12 cellular contexts compared by ENCODE assay signal in genomic region chr6:75609639-75610590, GRCh38. TPM values are rescaled to one million over a fixed set of nuclear protein-coding genes. Genes with fewer than 3 reads are reported as not detected.
A peak's percentile ranks its signal among the peaks of the same experiment; 100 is the strongest.
DNase-seq lines count a peak whose midpoint lies in the region; ATAC-seq and TF ChIP-seq lines count a peak whose summit lies in the region.
"Had no signal": no experiment of that assay in that cellular context is flagged by ENCODE, and none has a peak within 500 bp of the region (broad histone marks: within the 10 kb centered on the region; RNA-seq: fewer than 3 reads in every experiment).

No MANE protein-coding gene starts in this region.

- H3K9me3 ChIP-seq in neutrophil (no peaks in the 10 kb centered on the region), upper lobe of left lung (no peaks in the 10 kb centered on the region), testis (no peaks in the 10 kb centered on the region)
- H3K9me3 ChIP-seq: mucosa of descending colon had no signal

- peaks cover 91% of the 10 kb centered on the region for H3K4me1 Mint-ChIP-seq in dendritic cell treated with granulocyte-macrophage colony-stimulating factor and Interleukin-4, amounts not matched to agents 40 ng/mL and 50 ng/mL, for 4 days (ENCODE audit: low read depth)

- peak overlapping the region; percentile 78 for H3K27ac Mint-ChIP-seq in dendritic cell treated with granulocyte-macrophage colony-stimulating factor and Interleukin-4, amounts not matched to agents 40 ng/mL and 50 ng/mL, for 4 days

- no peak for TF ChIP-seq EP300 in upper lobe of left lung (IDR thresholded peaks at IDR 0.05)

- no peak overlapping the region for H3K4me3 Mint-ChIP-seq in dendritic cell treated with granulocyte-macrophage colony-stimulating factor and Interleukin-4, amounts not matched to agents 40 ng/mL and 50 ng/mL, for 4 days
- H3K4me3 Mint-ChIP-seq: stimulated activated naive CD8-positive, alpha-beta T cell treated with anti-CD3 and anti-CD28 coated beads, Interleukin-15, amount 100 ng/mL, for 72 hours had no signal

- 88 to 91% methylated on average over 6 of the region's 6 CpGs for WGBS in upper lobe of left lung, 2 donors
- 83 to 85% methylated on average over 6 of the region's 6 CpGs for WGBS in testis, 2 donors

- DNase-seq in Daoy (ENCODE audit: low read depth), result peak; percentile 12
- peak; percentile 44 for DNase-seq in NCI-H226
- no peak for DNase-seq in upper lobe of left lung
- no peak for DNase-seq in testis
- DNase-seq in activated CD8-positive, alpha-beta memory T cell treated with anti-CD3 and anti-CD28 coated beads, Interleukin-2, amount 50 U/mL, for 4 hours, result no peak
- DNase-seq: mucosa of descending colon; NCI-H2171 treated with DMSO at 0.1 percent for 48 hours; SHP77 treated with DMSO at 0.1 percent for 48 hours; stimulated activated naive CD8-positive, alpha-beta T cell treated with anti-CD3 and anti-CD28 coated beads, Interleukin-15, amount 100 ng/mL, for 72 hours had no signal

- intact Hi-C loops in dendritic cell treated with granulocyte-macrophage colony-stimulating factor and Interleukin-4, amounts not matched to agents 40 ng/mL and 50 ng/mL, for 4 days (cut with micrococcal nuclease), result loop anchor here (10.0 kb wide), 1 partner anchor 365 kb away; the partner anchor contains the start of gene COX7A2
- intact Hi-C loops in testis (cut with DNase I; ENCODE audit: low total_unique reads), result no loop called here

- TF ChIP-seq CTCF in neutrophil (IDR thresholded peaks at IDR 0.05) (no peak), upper lobe of left lung (IDR thresholded peaks at IDR 0.05) (no peak), testis (IDR thresholded peaks at IDR 0.05) (no peak)

- H3K4me3 ChIP-seq in neutrophil (ENCODE audit: low read depth in 1 of 2, low read length in 1 of 2) (peak overlapping the region in 1 of 2 experiments; percentile 27), upper lobe of left lung (no peak overlapping the region), testis (no peak overlapping the region)
- H3K4me3 ChIP-seq: mucosa of descending colon had no signal

- H3K4me1 ChIP-seq in neutrophil (ENCODE audit: control insufficient read depth in 1 of 2, insufficient read depth in 1 of 2, low read depth in 1 of 2, low read length in 1 of 2) (peaks cover 95 to 99% of the 10 kb centered on the region in 2 experiments), upper lobe of left lung (peaks cover 54 to 85% (median 70%) of the 10 kb centered on the region in 4 donors), testis (peaks cover 37% of the 10 kb centered on the region)

- H3K36me3 ChIP-seq in neutrophil, result no peaks in the 10 kb centered on the region
- H3K36me3 ChIP-seq in upper lobe of left lung, result no peaks in the 10 kb centered on the region
- H3K36me3 ChIP-seq in testis (ENCODE audit: low read depth, missing control alignments), result no peaks in the 10 kb centered on the region

- no peak for ATAC-seq in upper lobe of left lung (ENCODE audit: low FRiP score in 2 of 2)
- no peak for ATAC-seq in GM21723 (IDR thresholded peaks at IDR 0.05; ENCODE audit: unreplicated experiment)
- ATAC-seq: mucosa of descending colon; stimulated activated naive CD8-positive, alpha-beta T cell treated with anti-CD3 and anti-CD28 coated beads, Interleukin-15, amount 100 ng/mL, for 72 hours had no signal

- no peak for TF ChIP-seq POLR2A in upper lobe of left lung (IDR thresholded peaks at IDR 0.05)
- no peak for TF ChIP-seq POLR2A in testis (IDR thresholded peaks at IDR 0.05)

- no peaks in the 10 kb centered on the region for H3K9me3 Mint-ChIP-seq in dendritic cell treated with granulocyte-macrophage colony-stimulating factor and Interleukin-4, amounts not matched to agents 40 ng/mL and 50 ng/mL, for 4 days
- H3K9me3 Mint-ChIP-seq: stimulated activated naive CD8-positive, alpha-beta T cell treated with anti-CD3 and anti-CD28 coated beads, Interleukin-15, amount 100 ng/mL, for 72 hours had no signal

- H3K36me3 Mint-ChIP-seq in dendritic cell treated with granulocyte-macrophage colony-stimulating factor and Interleukin-4, amounts not matched to agents 40 ng/mL and 50 ng/mL, for 4 days (ENCODE audit: low read depth), result peaks cover 12% of the 10 kb centered on the region

- no peaks in the 10 kb centered on the region for H3K27me3 Mint-ChIP-seq in dendritic cell treated with granulocyte-macrophage colony-stimulating factor and Interleukin-4, amounts not matched to agents 40 ng/mL and 50 ng/mL, for 4 days
- H3K27me3 Mint-ChIP-seq: stimulated activated naive CD8-positive, alpha-beta T cell treated with anti-CD3 and anti-CD28 coated beads, Interleukin-15, amount 100 ng/mL, for 72 hours had no signal

- peak overlapping the region; percentile 85 for H3K27ac ChIP-seq in neutrophil
- peak overlapping the region in 2 of 4 donors; percentile 7 to 53 for H3K27ac ChIP-seq in upper lobe of left lung
- H3K27ac ChIP-seq in testis, result peak overlapping the region in 1 of 2 donors; percentile 9

- no peaks in the 10 kb centered on the region for H3K27me3 ChIP-seq in neutrophil
- no peaks in the 10 kb centered on the region for H3K27me3 ChIP-seq in upper lobe of left lung
- H3K27me3 ChIP-seq in testis, result no peaks in the 10 kb centered on the region

RNA-seq across cellular contexts. Expression of gene SENP6, which starts 8.2 kb away (rescaled TPM):
- total RNA-seq in Daoy (2014; rRNA removed; shearing (Covaris generic)), result 67.4 and 83.2 TPM in 2 replicates
- total RNA-seq in upper lobe of left lung (100 to 1,000 TPM in 2 of 6 donors, 10 to 100 TPM in 4; 56.4 to 199 (median 87.2) TPM), testis (100 to 1,000 TPM; 151 to 152 TPM)
- polyA plus RNA-seq in testis (ENCODE audit: insufficient read depth, low read depth, low replicate concordance), result 42.7 TPM

Comparison
In these comparisons a context has a peak if more than half of its experiments do, and no peak if none do; other contexts are left out.
1. DNase-seq: peak in Daoy (single experiment) and NCI-H226 (single experiment); none in upper lobe of left lung (0 of 2), testis (single experiment) and activated CD8-positive, alpha-beta memory T cell treated with anti-CD3 and anti-CD28 coated beads, Interleukin-2, amount 50 U/mL, for 4 hours (single experiment).